Comparison of ENCODE assay signal across 30 cellular contexts in genomic region chr9:3648722-3649121, GRCh38.
"Had no signal": no experiment of that assay in that cellular context is flagged by ENCODE, and none has a peak within 500 bp of the region (broad histone marks: within the 10 kb centered on the region; RNA-seq: fewer than 3 reads in every experiment).

No MANE protein-coding gene starts in this region.

- DNase-seq: activated CD4-positive, alpha-beta T cell treated with anti-CD3 and anti-CD28 coated beads for 4 hours; activated CD4-positive, alpha-beta T cell treated with anti-CD3 and anti-CD28 coated beads, Interleukin-2, amount 50 U/mL, for 48 hours; activated CD8-positive, alpha-beta memory T cell treated with anti-CD3 and anti-CD28 coated beads for 24 hours; activated CD8-positive, alpha-beta memory T cell treated with anti-CD3 and anti-CD28 coated beads, Interleukin-2, amount 50 U/mL, for 4 hours; activated T-cell treated with anti-CD3 and anti-CD28 coated beads, Interleukin-2, amount 50 U/mL, for 24 hours; adrenal gland; aorta; dermis blood vessel endothelial cell; effector CD4-positive, alpha-beta T cell; esophagus squamous epithelium; foreskin melanocyte; heart right ventricle; naive thymus-derived CD4-positive, alpha-beta T cell; pancreas; retina; stimulated activated CD4-positive, alpha-beta T cell treated with anti-CD3 and anti-CD28 coated beads, Interleukin-12 subunit alpha, Interleukin-12 subunit beta, amount 100 ng/mL, for 4 hours; stimulated activated CD4-positive, alpha-beta T cell treated with anti-CD3 and anti-CD28 coated beads, Interleukin-4, amount 100 ng/mL, for 1 hour; stimulated activated naive CD8-positive, alpha-beta T cell treated with anti-CD3 and anti-CD28 coated beads, Interleukin-15, Interleukin-2, amounts not matched to agents 100 U/mL and 50 U/mL, for 24 hours; T1000; testis; transverse colon had no signal

- H3K9me3 ChIP-seq: adrenal gland, body of pancreas, esophagus squamous epithelium, heart right ventricle, pancreas, prostate gland, testis, transverse colon had no signal

- H3K27me3 Mint-ChIP-seq: activated T-cell treated with anti-CD3 and anti-CD28 coated beads, Interleukin-2, amount 50 U/mL, for 24 hours; activated T-helper 17 cell treated with anti-CD3 and anti-CD28 coated beads, Interleukin-2, amount 50 U/mL, for 72 hours; naive thymus-derived CD4-positive, alpha-beta T cell had no signal

- H3K4me3 Mint-ChIP-seq: activated T-cell treated with anti-CD3 and anti-CD28 coated beads, Interleukin-2, amount 50 U/mL, for 24 hours; activated T-helper 17 cell treated with anti-CD3 and anti-CD28 coated beads, Interleukin-2, amount 50 U/mL, for 72 hours; mesothelial cell of epicardium; naive thymus-derived CD4-positive, alpha-beta T cell had no signal

- H3K9me3 Mint-ChIP-seq: activated naive CD4-positive, alpha-beta T cell treated with anti-CD3 and anti-CD28 coated beads, Interleukin-2, amount 50 U/mL, for 72 hours; activated T-cell treated with anti-CD3 and anti-CD28 coated beads, Interleukin-2, amount 50 U/mL, for 24 hours; activated T-helper 17 cell treated with anti-CD3 and anti-CD28 coated beads, Interleukin-2, amount 50 U/mL, for 72 hours had no signal

- FAIRE-seq: colon, pancreas, urothelium cell line had no signal

- ATAC-seq: activated naive CD4-positive, alpha-beta T cell treated with anti-CD3 and anti-CD28 coated beads, Interleukin-2, amount 50 U/mL, for 72 hours; activated T-helper 17 cell treated with anti-CD3 and anti-CD28 coated beads, Interleukin-2, amount 50 U/mL, for 72 hours; body of pancreas; heart right ventricle; naive thymus-derived CD4-positive, alpha-beta T cell; pancreas; sciatic nerve; stimulated activated naive CD8-positive, alpha-beta T cell treated with anti-CD3 and anti-CD28 coated beads, Interleukin-15, Interleukin-2, amounts not matched to agents 100 U/mL and 50 U/mL, for 24 hours had no signal

- H3K36me3 Mint-ChIP-seq: activated naive CD4-positive, alpha-beta T cell treated with anti-CD3 and anti-CD28 coated beads, Interleukin-2, amount 50 U/mL, for 72 hours; mesothelial cell of epicardium had no signal

- H3K4me1 ChIP-seq: adrenal gland, body of pancreas, esophagus squamous epithelium, heart right ventricle, pancreas, prostate gland, testis had no signal

- H3K27ac Mint-ChIP-seq: activated naive CD4-positive, alpha-beta T cell treated with anti-CD3 and anti-CD28 coated beads, Interleukin-2, amount 50 U/mL, for 72 hours; activated T-cell treated with anti-CD3 and anti-CD28 coated beads, Interleukin-2, amount 50 U/mL, for 24 hours; activated T-helper 17 cell treated with anti-CD3 and anti-CD28 coated beads, Interleukin-2, amount 50 U/mL, for 72 hours; mesothelial cell of epicardium; naive thymus-derived CD4-positive, alpha-beta T cell had no signal

- H3K36me3 ChIP-seq: adrenal gland, esophagus squamous epithelium, heart right ventricle, pancreas, prostate gland, transverse colon had no signal

- H3K4me1 Mint-ChIP-seq: activated T-helper 17 cell treated with anti-CD3 and anti-CD28 coated beads, Interleukin-2, amount 50 U/mL, for 72 hours; naive thymus-derived CD4-positive, alpha-beta T cell had no signal

- H3K27ac ChIP-seq: adrenal gland, body of pancreas, esophagus squamous epithelium, heart right ventricle, pancreas, prostate gland, skin epidermis, testis, transverse colon had no signal

- H3K4me3 ChIP-seq: adrenal gland, body of pancreas, esophagus squamous epithelium, heart right ventricle, pancreas, prostate gland, skin epidermis, testis, transverse colon had no signal

- H3K27me3 ChIP-seq: adrenal gland, body of pancreas, esophagus squamous epithelium, heart right ventricle, pancreas, testis, transverse colon had no signal
